Comparison of ENCODE assay signal across 9 cellular contexts in the genomic region with DNA sequence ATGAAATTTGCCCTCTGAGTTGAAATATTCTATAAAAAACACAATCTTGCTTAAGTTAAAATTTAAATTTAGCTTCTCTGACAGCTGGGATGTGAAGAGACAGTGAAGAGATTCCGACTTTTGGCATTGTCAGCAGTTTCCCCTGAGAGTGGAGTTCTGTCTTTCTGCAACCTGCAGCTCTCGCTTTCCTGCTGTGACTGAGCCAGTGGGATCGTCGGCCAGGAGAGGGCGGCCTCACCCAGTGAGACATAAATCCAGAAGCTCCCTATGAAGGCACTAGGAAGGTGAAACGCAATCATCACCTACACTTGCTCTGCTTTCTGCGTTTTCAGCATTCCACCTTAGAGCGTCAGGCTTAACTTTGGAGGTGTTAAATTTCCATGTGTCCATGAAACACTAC.
A peak's percentile ranks its signal among the peaks of the same experiment; 100 is the strongest.
DNase-seq lines count a peak whose midpoint lies in the region; ATAC-seq, FAIRE-seq and TF ChIP-seq lines count a peak whose summit lies in the region.
"Had no signal": no experiment of that assay in that cellular context is flagged by ENCODE, and none has a peak within 500 bp of the region (broad histone marks: within the 10 kb centered on the region; RNA-seq: fewer than 3 reads in every experiment).

No MANE protein-coding gene starts in this region.

- POLR2A ChIA-PET in HepG2 (lab: Yijun Ruan, JAX): no interaction called here

- peak overlapping the region; percentile 47 for H2AFZ ChIP-seq in HepG2 (ENCODE audit: low read length)

- no peak overlapping the region for H3K9ac ChIP-seq in HepG2 (ENCODE audit: insufficient read depth, low read depth, low read length)

- H3K36me3 ChIP-seq in adrenal gland (replicated peaks in 1 of 2) (no peaks in the 10 kb centered on the region), HepG2 (replicated peaks in 1 of 2; ENCODE audit: control insufficient read depth in 1 of 2, insufficient read depth in 2 of 2, low read length in 2 of 2) (no peaks in the 10 kb centered on the region)

- intact Hi-C loops in adrenal gland (cut with DNase I) (no loop called here), HepG2 (cut with micrococcal nuclease; ENCODE audit: unreplicated experiment) (loop anchor here (1.0 to 2.0 kb wide), 5 partner anchors 76 to 938 kb away; a partner anchor contains a TSS)

- no peaks in the 10 kb centered on the region for H3K9me3 ChIP-seq in adrenal gland (replicated peaks in 1 of 3)
- no peaks in the 10 kb centered on the region for H3K9me3 ChIP-seq in HepG2 (ENCODE audit: low read length)

- H3K4me1 ChIP-seq in adrenal gland (replicated peaks in 1 of 2): no peaks in the 10 kb centered on the region
- H3K4me1 ChIP-seq in HepG2 (ENCODE audit: insufficient read depth, low read length): peaks cover 23% of the 10 kb centered on the region

- H3K27ac ChIP-seq in adrenal gland (no peak overlapping the region), HepG2 (ENCODE audit: extremely low read length, insufficient read depth, low read length) (no peak overlapping the region)

- H3K4me1 Mint-ChIP-seq in activated CD8-positive, alpha-beta memory T cell treated with anti-CD3 and anti-CD28 coated beads, Interleukin-2, amount 10 ng/mL, durations not matched to agents 7 days and 5 days: no peaks in the 10 kb centered on the region

- H3K27me3 ChIP-seq in adrenal gland (no peaks in the 10 kb centered on the region), HepG2 (ENCODE audit: control insufficient read depth in 1 of 2, insufficient read depth in 2 of 2, low read length in 2 of 2) (peaks cover 0 to 4% of the 10 kb centered on the region in 2 experiments; a peak in 1 of 5 replicates)

- FAIRE-seq in HepG2 (lab: Jason Lieb, UNC): peak; percentile 86

- TF ChIP-seq CTCF in adrenal gland (IDR thresholded peaks at IDR 0.05): peak in 1 of 6 experiments; percentile 35
- peak; percentile 96 for TF ChIP-seq CTCF in HepG2 (CRISPR knock-in tag; IDR thresholded peaks at IDR 0.05)

- H3K4me3 ChIP-seq in adrenal gland: no peak overlapping the region
- H3K4me3 ChIP-seq in HepG2 (replicated peaks in 1 of 3; ENCODE audit: insufficient read depth in 1 of 3, low read depth in 2 of 3, low read length in 3 of 3): no peak overlapping the region

- H3K4me3 Mint-ChIP-seq in activated CD8-positive, alpha-beta memory T cell treated with anti-CD3 and anti-CD28 coated beads, Interleukin-2, amount 10 ng/mL, durations not matched to agents 7 days and 5 days: no peak overlapping the region
- H3K4me3 Mint-ChIP-seq: T-helper 1 cell treated with Interleukin-12 subunit alpha and Interleukin-12 subunit beta and Interleukin-4 antibody, amounts not matched to agents 30 μg/mL and 1 μg/mL, for 36 hours had no signal

- H4K20me1 ChIP-seq in HepG2 (ENCODE audit: insufficient read depth, low read length): no peaks in the 10 kb centered on the region

- no peaks in the 10 kb centered on the region for H3K9me3 Mint-ChIP-seq in activated CD8-positive, alpha-beta memory T cell treated with anti-CD3 and anti-CD28 coated beads, Interleukin-2, amount 10 ng/mL, durations not matched to agents 7 days and 5 days (ENCODE audit: low read depth)
- H3K9me3 Mint-ChIP-seq: T-helper 1 cell treated with Interleukin-12 subunit alpha and Interleukin-12 subunit beta and Interleukin-4 antibody, amounts not matched to agents 30 μg/mL and 1 μg/mL, for 36 hours had no signal

- in situ Hi-C loops in HepG2 (cut with HindIII; ENCODE audit: extremely low pct_ligation_motif_present, low pct_unique_long_range_greater_than_20kb): loop anchor here (5.0 kb wide), 2 partner anchors 193 to 938 kb away; no protein-coding TSS in a partner anchor

- no peaks in the 10 kb centered on the region for H3K36me3 Mint-ChIP-seq in activated CD8-positive, alpha-beta memory T cell treated with anti-CD3 and anti-CD28 coated beads, Interleukin-2, amount 10 ng/mL, durations not matched to agents 7 days and 5 days

- H3K79me2 ChIP-seq in HepG2 (ENCODE audit: insufficient read depth, low read length): no peaks in the 10 kb centered on the region

- ATAC-seq in HepG2 (peak; percentile 89), HG03457 (IDR thresholded peaks at IDR 0.05; ENCODE audit: unreplicated experiment) (no peak)
- ATAC-seq in activated CD8-positive, alpha-beta memory T cell treated with anti-CD3 and anti-CD28 coated beads, Interleukin-2, amount 10 ng/mL, durations not matched to agents 7 days and 5 days: no peak

- H3K27ac Mint-ChIP-seq in activated CD8-positive, alpha-beta memory T cell treated with anti-CD3 and anti-CD28 coated beads, Interleukin-2, amount 10 ng/mL, durations not matched to agents 7 days and 5 days: no peak overlapping the region
- H3K27ac Mint-ChIP-seq: T-helper 1 cell treated with Interleukin-12 subunit alpha and Interleukin-12 subunit beta and Interleukin-4 antibody, amounts not matched to agents 30 μg/mL and 1 μg/mL, for 36 hours had no signal

- peak; percentile 77 for TF ChIP-seq RAD21 in HepG2 (CRISPR knock-in tag; IDR thresholded peaks at IDR 0.05)

- peaks cover 2% of the 10 kb centered on the region for H3K27me3 Mint-ChIP-seq in activated CD8-positive, alpha-beta memory T cell treated with anti-CD3 and anti-CD28 coated beads, Interleukin-2, amount 10 ng/mL, durations not matched to agents 7 days and 5 days

- TF ChIP-seq EP300 in HepG2 (IDR thresholded peaks at IDR 0.05; ENCODE audit: low read depth in 2 of 2, low read length in 2 of 2) (no peak), HepG2 (CRISPR knock-in tag; IDR thresholded peaks at IDR 0.05; ENCODE audit: borderline replicate concordance) (no peak)

- TF ChIP-seq POLR2A in adrenal gland (IDR thresholded peaks at IDR 0.05): no peak
- no peak for TF ChIP-seq POLR2A in HepG2 (IDR thresholded peaks at IDR 0.05; ENCODE audit: insufficient read depth in 1 of 2, low read depth in 2 of 2, low read length in 2 of 2)

- CTCF ChIA-PET in HepG2 (lab: Yijun Ruan, JAX; ENCODE audit: low intra/inter-chr PET ratio, low total read pairs): interaction anchor here (1.4 to 2.3 kb wide), 5 partner anchors 202 to 941 kb away, joined by 3 to 9 read pairs (median 6); no protein-coding TSS in a partner anchor
- CTCF ChIA-PET in activated CD8-positive, alpha-beta memory T cell treated with anti-CD3 and anti-CD28 coated beads, Interleukin-2, amount 10 ng/mL, durations not matched to agents 7 days and 5 days (lab: Charles Lee): interaction anchor here (0.6 kb wide), 1 partner anchor 572 kb away, joined by 4 read pairs; no protein-coding TSS in a partner anchor

- WGBS in adrenal gland, 4 donors: 20 to 32% (median 27%) methylated on average over 3 to 8 of the region's 8 CpGs
- 1% methylated on average over 8 of the region's 8 CpGs for WGBS in HepG2 (ENCODE audit: low lambda C conversion rate)

- DNase-seq in EL (peak; percentile 7), M059J (ENCODE audit: low read depth) (peak; percentile 20), adrenal gland (peak in 6 of 7 donors; percentile 19 to 55 (median 30)), HepG2 (ENCODE audit: low spot score) (peak; percentile 63), foreskin melanocyte (no peak), middle frontal gyrus (ENCODE audit: extremely low spot score, low spot score) (no peak)
- DNase-seq in activated CD8-positive, alpha-beta memory T cell treated with anti-CD3 and anti-CD28 coated beads, Interleukin-2, amount 10 ng/mL, durations not matched to agents 7 days and 5 days: no peak

- peak overlapping the region; percentile 65 for H3K4me2 ChIP-seq in HepG2 (ENCODE audit: low read depth, low read length)

- no TSS peak for BruUV-seq in HepG2 (replicated peaks; lab: Mats Ljungman, UMichigan)

TF ChIP-seq in HepG2, 621 proteins besides CTCF, POLR2A, EP300 and RAD21 (continues in another document):
- TF ChIP-seq ZNF709 (CRISPR knock-in tag; IDR thresholded peaks at IDR 0.05) (no peak), PCBP2 (optimal IDR thresholded peaks at IDR 0.05; ENCODE audit: low read depth, low read length, poor library complexity, severe bottlenecking) (no peak), NAIF1 (CRISPR knock-in tag; IDR thresholded peaks at IDR 0.05; ENCODE audit: borderline replicate concordance) (no peak), ZNF207 (IDR thresholded peaks at IDR 0.05; ENCODE audit: borderline replicate concordance) (no peak), ZMYM3 (CRISPR knock-in tag; IDR thresholded peaks at IDR 0.05) (peak; percentile 13; the same call in 1 of the 2 replicates), TEAD3 (CRISPR knock-in tag; optimal IDR thresholded peaks at IDR 0.05; ENCODE audit: borderline replicate concordance) (peak; percentile 30), ZSCAN31 (CRISPR knock-in tag; IDR thresholded peaks at IDR 0.05; ENCODE audit: low read depth) (no peak), ZMYM4 (CRISPR knock-in tag; IDR thresholded peaks at IDR 0.05) (0 out of 2 replicates have a peak, but pooled peaks have one; percentile 34), SMAD3 (CRISPR knock-in tag; IDR thresholded peaks at IDR 0.05) (peak; percentile 63; the same call in 1 of the 2 replicates), KDM2A (CRISPR knock-in tag; IDR thresholded peaks at IDR 0.05; ENCODE audit: borderline replicate concordance, low read depth) (peak; percentile 60; the same call in 1 of the 2 replicates), IRF2 (CRISPR knock-in tag; IDR thresholded peaks at IDR 0.05) (peak; percentile 39; the same call in 1 of the 2 replicates), BRD4 (CRISPR knock-in tag; IDR thresholded peaks at IDR 0.05) (no peak), NFKBIZ (CRISPR knock-in tag; IDR thresholded peaks at IDR 0.05) (no peak), ZNF205 (CRISPR knock-in tag; IDR thresholded peaks at IDR 0.05) (0 out of 2 replicates have a peak, but pooled peaks have one; percentile 40), POGZ (CRISPR knock-in tag; IDR thresholded peaks at IDR 0.05) (0 out of 2 replicates have a peak, but pooled peaks have one; percentile 34)
- TF ChIP-seq, protein P1, sequence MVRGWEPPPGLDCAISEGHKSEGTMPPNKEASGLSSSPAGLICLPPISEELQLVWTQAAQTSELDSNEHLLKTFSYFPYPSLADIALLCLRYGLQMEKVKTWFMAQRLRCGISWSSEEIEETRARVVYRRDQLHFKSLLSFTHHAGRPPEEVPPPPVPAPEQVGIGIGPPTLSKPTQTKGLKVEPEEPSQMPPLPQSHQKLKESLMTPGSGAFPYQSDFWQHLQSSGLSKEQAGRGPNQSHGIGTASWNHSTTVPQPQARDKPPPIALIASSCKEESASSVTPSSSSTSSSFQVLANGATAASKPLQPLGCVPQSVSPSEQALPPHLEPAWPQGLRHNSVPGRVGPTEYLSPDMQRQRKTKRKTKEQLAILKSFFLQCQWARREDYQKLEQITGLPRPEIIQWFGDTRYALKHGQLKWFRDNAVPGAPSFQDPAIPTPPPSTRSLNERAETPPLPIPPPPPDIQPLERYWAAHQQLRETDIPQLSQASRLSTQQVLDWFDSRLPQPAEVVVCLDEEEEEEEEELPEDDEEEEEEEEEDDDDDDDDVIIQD (CRISPR knock-in tag; IDR thresholded peaks at IDR 0.05; ENCODE audit: low read depth): peak; percentile 63; the same call in 1 of the 2 replicates
- TF ChIP-seq, protein P2, sequence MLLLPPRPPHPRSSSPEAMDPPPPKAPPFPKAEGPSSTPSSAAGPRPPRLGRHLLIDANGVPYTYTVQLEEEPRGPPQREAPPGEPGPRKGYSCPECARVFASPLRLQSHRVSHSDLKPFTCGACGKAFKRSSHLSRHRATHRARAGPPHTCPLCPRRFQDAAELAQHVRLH (CRISPR knock-in tag; IDR thresholded peaks at IDR 0.05; ENCODE audit: borderline replicate concordance, low read depth): peak; percentile 32; the same call in 1 of the 2 replicates

Comparison
In these comparisons a context has a peak if more than half of its experiments do, and no peak if none do; other contexts are left out.
1. DNase-seq: peak in EL (single experiment), M059J (single experiment), adrenal gland (6 of 7) and HepG2 (single experiment); none in activated CD8-positive, alpha-beta memory T cell treated with anti-CD3 and anti-CD28 coated beads, Interleukin-2, amount 10 ng/mL, durations not matched to agents 7 days and 5 days (single experiment), foreskin melanocyte (single experiment) and middle frontal gyrus (single experiment).